Comparison of ENCODE assay signal across 1 cellular context in genomic region chr22:44596726-44597125, GRCh38.
TF ChIP-seq lines count a peak whose summit lies in the region.

No MANE protein-coding gene starts in this region.

TF ChIP-seq in neural cell, 6 proteins besides CTCF, POLR2A, EP300 and RAD21 (continued from another document):
- TF ChIP-seq REST (IDR thresholded peaks at IDR 0.05; ENCODE audit: borderline replicate concordance) (no peak), EZH2 (IDR thresholded peaks at IDR 0.05; ENCODE audit: borderline replicate concordance, insufficient read depth, low read length, poor library complexity, severe bottlenecking) (no peak), MXI1 (conservative IDR thresholded peaks at IDR 0.05; ENCODE audit: poor library complexity, severe bottlenecking) (no peak)
